In the genomic region with DNA sequence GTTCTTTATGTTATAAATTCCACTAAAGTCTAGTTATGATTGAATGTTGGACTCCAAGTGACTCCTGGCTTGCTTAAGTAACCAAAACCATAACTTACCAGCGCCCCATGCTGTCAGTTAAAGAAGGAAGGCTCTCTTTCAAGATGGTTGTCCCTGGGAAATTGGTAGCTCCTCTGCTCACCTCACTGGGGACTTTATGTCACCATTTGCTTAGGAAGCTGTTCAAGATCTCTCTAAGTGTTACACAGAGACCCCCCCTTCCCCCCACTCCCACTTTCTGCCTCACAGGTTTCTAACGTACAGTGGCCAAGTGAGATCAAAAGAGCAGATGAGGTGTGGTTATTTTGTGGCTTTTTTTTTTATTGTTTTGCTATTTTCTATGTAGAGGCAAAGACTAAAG, we compare ENCODE assay signal across 24 cellular contexts.
"Had no signal": no experiment of that assay in that cellular context is flagged by ENCODE, and none has a peak within 500 bp of the region (broad histone marks: within the 10 kb centered on the region; RNA-seq: fewer than 3 reads in every experiment).

No MANE protein-coding gene starts in this region.

- H3K27ac ChIP-seq: adrenal gland, ascending aorta, colonic mucosa, dorsolateral prefrontal cortex, left ventricle myocardium inferior, ovary, prostate gland, transverse colon, vagina had no signal

- H3K4me1 ChIP-seq: adrenal gland, ascending aorta, colonic mucosa, left ventricle myocardium inferior, prostate gland, transverse colon, vagina had no signal

- ATAC-seq: activated CD4-positive, alpha-beta T cell treated with anti-CD3 and anti-CD28 coated beads for 36 hours; activated T-cell treated with anti-CD3 and anti-CD28 coated beads, Interleukin-2, amount 50 U/mL, for 4 hours; effector memory CD8-positive, alpha-beta T cell; esophagus mucosa; natural killer cell; stimulated activated naive B cell treated with anti-CD40 and anti-IgM and Interleukin-4, amounts not matched to agents 10 μg/mL and 1 μg/mL and 100 μg/mL, for 72 hours had no signal

- H3K9me3 ChIP-seq: adrenal gland, ascending aorta, colonic mucosa, left ventricle myocardium inferior, ovary, prostate gland, transverse colon, vagina had no signal

- H3K36me3 ChIP-seq: adrenal gland, ascending aorta, colonic mucosa, left ventricle myocardium inferior, ovary, prostate gland, transverse colon, vagina had no signal

- H3K27me3 ChIP-seq: adrenal gland, ascending aorta, colonic mucosa, dorsolateral prefrontal cortex, ovary, transverse colon, vagina had no signal

- DNase-seq: activated B cell treated with CpG ODN at 0.5 μM for 24 hours; activated CD4-positive, alpha-beta T cell treated with anti-CD3 and anti-CD28 coated beads for 36 hours; activated CD4-positive, alpha-beta T cell treated with anti-CD3 and anti-CD28 coated beads, Interleukin-2, amount 50 U/mL, for 48 hours; activated CD8-positive, alpha-beta memory T cell treated with anti-CD3 and anti-CD28 coated beads, Interleukin-2, amount 50 U/mL, for 48 hours; activated naive CD4-positive, alpha-beta T cell; activated T-cell treated with anti-CD3 and anti-CD28 coated beads, Interleukin-2, amount 50 U/mL, for 4 hours; adrenal gland; colonic mucosa; dorsolateral prefrontal cortex; effector memory CD8-positive, alpha-beta T cell; foreskin melanocyte; kidney glomerular epithelial cell; left ventricle myocardium inferior; midbrain; natural killer cell; ovary; stimulated activated CD4-positive, alpha-beta T cell treated with anti-CD3 and anti-CD28 coated beads, Interleukin-2, amount 100 ng/mL, for 48 hours; stimulated activated CD8-positive, alpha-beta memory T cell treated with anti-CD3 and anti-CD28 coated beads, Interleukin-4, amount 100 ng/mL, for 48 hours; stimulated activated naive B cell treated with anti-CD40 and anti-IgM and Interleukin-4, amounts not matched to agents 10 μg/mL and 1 μg/mL and 100 μg/mL, for 72 hours; transverse colon had no signal

- H3K4me3 ChIP-seq: adrenal gland, ascending aorta, colonic mucosa, dorsolateral prefrontal cortex, left ventricle myocardium inferior, ovary, prostate gland, transverse colon, vagina had no signal
